ENCODE assay signal across 8 cellular contexts in genomic region chr7:106895246-106895864, GRCh38. TPM values are rescaled to one million over a fixed set of nuclear protein-coding genes. Genes with fewer than 3 reads are reported as not detected.
A peak's percentile ranks its signal among the peaks of the same experiment; 100 is the strongest.
DNase-seq lines count a peak whose midpoint lies in the region; ATAC-seq and TF ChIP-seq lines count a peak whose summit lies in the region.

No MANE protein-coding gene starts in this region.

- peaks cover 0 to 1% (median 1%) of the 10 kb centered on the region in 3 donors for H3K27me3 Mint-ChIP-seq in CD14-positive monocyte (ENCODE audit: low read depth in 3 of 3)

- peak overlapping the region; percentile 13 to 67 (median 30) for H3K27ac Mint-ChIP-seq in CD14-positive monocyte

- no peak for TF ChIP-seq CTCF in CD14-positive monocyte (IDR thresholded peaks at IDR 0.05)

- H3K9me3 Mint-ChIP-seq in CD14-positive monocyte = peaks cover 0 to 4% (median 3%) of the 10 kb centered on the region in 7 donors

- H3K4me3 Mint-ChIP-seq in CD14-positive monocyte = no peak overlapping the region

- H3K4me1 Mint-ChIP-seq in CD14-positive monocyte = peaks cover 31% of the 10 kb centered on the region

- ATAC-seq in GM19324 (IDR thresholded peaks at IDR 0.05; ENCODE audit: low FRiP score, unreplicated experiment) (peak; percentile 81), HG03135 (IDR thresholded peaks at IDR 0.05; ENCODE audit: unreplicated experiment) (peak; percentile 88)

- intact Hi-C loops in CD14-positive monocyte (cut with micrococcal nuclease) = no loop called here

- peaks cover 78 to 92% of the 10 kb centered on the region in 2 donors for H3K36me3 Mint-ChIP-seq in CD14-positive monocyte

- no peak for DNase-seq in CD14-positive monocyte (ENCODE audit: low spot score)
- peak; percentile 57 for DNase-seq in activated CD8-positive, alpha-beta memory T cell treated with anti-CD3 and anti-CD28 coated beads, Interleukin-2, amount 50 U/mL, for 48 hours
- no peak for DNase-seq in HUDEP-2 (lab: John Stamatoyannopoulos, UW; ENCODE audit: unreplicated experiment in 76 of 76)
- DNase-seq in NK-92 (lab: John Stamatoyannopoulos, UW; ENCODE audit: unreplicated experiment) = no peak
- DNase-seq in stimulated activated naive CD4-positive, alpha-beta T cell (lab: John Stamatoyannopoulos, UW) = no peak
- DNase-seq in pons (ENCODE audit: low spot score) = no peak

RNA-seq across cellular contexts. Expression of gene PIK3CG, which starts 30.3 kb away (rescaled TPM):
- polyA plus RNA-seq in CD14-positive monocyte = 10 to 100 TPM; 20.7 to 31.2 TPM
